ENCODE assay signal across 28 cellular contexts in the genomic region with DNA sequence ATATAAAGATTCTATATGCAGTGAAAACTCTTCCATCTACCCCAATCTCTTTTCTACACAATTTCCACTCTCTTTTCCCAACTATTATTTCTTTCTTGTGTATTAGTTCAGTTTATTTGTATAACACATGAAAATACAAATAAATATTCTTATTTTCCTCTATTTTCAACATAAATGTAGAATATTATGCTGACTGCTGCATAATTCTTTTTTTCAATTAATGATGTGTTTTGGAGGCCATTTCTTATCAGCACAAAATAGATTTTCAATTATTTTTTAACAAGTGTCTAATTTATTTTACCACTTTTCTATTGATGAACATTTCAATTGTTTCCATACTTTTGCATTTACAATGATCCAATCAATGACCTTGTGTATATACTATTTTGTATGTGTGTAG.
"Had no signal": no experiment of that assay in that cellular context is flagged by ENCODE, and none has a peak within 500 bp of the region (broad histone marks: within the 10 kb centered on the region; RNA-seq: fewer than 3 reads in every experiment).

No MANE protein-coding gene starts in this region.

- H3K36me3 ChIP-seq: ascending aorta, cardiac muscle cell had no signal

- ATAC-seq: activated CD8-positive, alpha-beta memory T cell treated with anti-CD3 and anti-CD28 coated beads, Interleukin-2, amount 10 ng/mL, durations not matched to agents 7 days and 5 days; activated CD8-positive, alpha-beta T cell treated with anti-CD3 and anti-CD28 coated beads, Interleukin-2, amount 10 ng/mL, durations not matched to agents 7 days and 5 days; activated naive CD8-positive, alpha-beta T cell treated with anti-CD3 and anti-CD28 coated beads, Interleukin-2, amount 50 U/mL, for 24 hours; T-helper 17 cell had no signal

- DNase-seq: activated B cell treated with CpG ODN at 0.5 μM for 24 hours; activated CD4-positive, alpha-beta memory T cell treated with anti-CD3 and anti-CD28 coated beads, Interleukin-2, amount 10 ng/mL, durations not matched to agents 7 days and 5 days; activated CD4-positive, alpha-beta T cell treated with anti-CD3 and anti-CD28 coated beads for 4 hours; activated CD4-positive, alpha-beta T cell treated with anti-CD3 and anti-CD28 coated beads, Interleukin-2, amount 10 ng/mL, durations not matched to agents 24 days and 14 days; activated CD4-positive, alpha-beta T cell treated with anti-CD3 and anti-CD28 coated beads, Interleukin-2, amount 50 U/mL, for 48 hours; activated CD4-positive, CD25-positive, alpha-beta regulatory T cell treated with anti-CD3 and anti-CD28 coated beads, Interleukin-2, amount 50 U/mL, for 72 hours; activated CD8-positive, alpha-beta memory T cell treated with anti-CD3 and anti-CD28 coated beads for 24 hours; activated CD8-positive, alpha-beta memory T cell treated with anti-CD3 and anti-CD28 coated beads, Interleukin-2, amount 10 ng/mL, durations not matched to agents 7 days and 5 days; activated CD8-positive, alpha-beta memory T cell treated with anti-CD3 and anti-CD28 coated beads, Interleukin-2, amount 50 U/mL, for 48 hours; activated CD8-positive, alpha-beta T cell treated with anti-CD3 and anti-CD28 coated beads, Interleukin-2, amount 10 ng/mL, durations not matched to agents 7 days and 5 days; activated effector memory CD4-positive, alpha-beta T cell treated with Interleukin-2 at 50 U/mL for 16 hours; activated gamma-delta T cell; activated naive CD4-positive, alpha-beta T cell treated with anti-CD3 and anti-CD28 coated beads, Interleukin-2, amount 10 ng/mL, durations not matched to agents 7 days and 5 days; activated naive CD4-positive, alpha-beta T cell treated with Interleukin-2 at 50 U/mL for 16 hours; activated naive CD8-positive, alpha-beta T cell treated with anti-CD3 and anti-CD28 coated beads, Interleukin-2, amount 10 ng/mL, durations not matched to agents 7 days and 5 days; activated naive CD8-positive, alpha-beta T cell treated with anti-CD3 and anti-CD28 coated beads, Interleukin-2, amount 50 U/mL, for 24 hours; activated T-cell treated with anti-CD3 and anti-CD28 coated beads, Interleukin-2, amount 50 U/mL, for 24 hours; activated T-cell treated with anti-CD3 and anti-CD28 coated beads, Interleukin-2, amount 50 U/mL, for 48 hours; amygdala; anterior cingulate cortex; cerebellar nuclear complex; T-helper 17 cell; T1000 had no signal

- FAIRE-seq: bronchial epithelial cell, TTC549 had no signal

- H3K4me3 ChIP-seq: ascending aorta, cardiac muscle cell had no signal

- H3K4me1 ChIP-seq: ascending aorta had no signal

- H3K9me3 ChIP-seq: ascending aorta had no signal

- H3K27ac ChIP-seq: ascending aorta, cardiac muscle cell, VCaP had no signal

- H3K27me3 ChIP-seq: ascending aorta, cardiac muscle cell had no signal
